In the genomic region with DNA sequence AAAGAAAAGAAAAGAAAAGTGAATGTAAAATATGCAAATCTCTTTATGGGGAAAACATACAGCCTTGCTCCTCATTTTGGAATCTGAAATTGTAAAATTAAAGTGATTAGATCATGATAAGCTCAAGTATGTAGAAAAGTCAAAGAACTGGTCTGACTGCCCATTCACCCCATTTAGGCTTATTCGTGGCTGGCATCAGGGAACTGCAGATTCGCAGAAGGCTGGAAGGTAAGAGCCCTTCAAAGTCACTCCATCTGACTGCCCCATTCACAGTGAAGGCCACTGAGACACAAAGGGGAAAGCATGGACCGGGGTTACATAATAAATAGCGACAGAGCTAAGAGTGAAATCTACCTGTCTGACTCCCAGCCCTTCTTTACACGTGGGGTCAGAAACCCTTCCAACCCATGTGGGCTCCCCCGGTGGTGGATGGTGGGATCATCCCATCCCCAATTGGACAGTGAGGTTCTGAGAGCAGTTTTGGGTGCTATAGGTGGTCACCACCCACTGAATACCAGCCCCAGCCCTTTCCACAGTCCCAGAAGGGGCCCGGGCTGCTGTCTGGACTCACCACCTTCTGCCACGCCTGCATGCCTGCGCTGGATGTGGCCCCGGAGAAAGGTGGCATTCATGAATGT, we compare ENCODE assay signal across 9 cellular contexts. TPM values are rescaled to one million over a fixed set of nuclear protein-coding genes. Genes with fewer than 3 reads are reported as not detected.
DNase-seq lines count a peak whose midpoint lies in the region; ATAC-seq and TF ChIP-seq lines count a peak whose summit lies in the region.
"Had no signal": no experiment of that assay in that cellular context is flagged by ENCODE, and none has a peak within 500 bp of the region (broad histone marks: within the 10 kb centered on the region; RNA-seq: fewer than 3 reads in every experiment).

No MANE protein-coding gene starts in this region.

- peaks cover 21% of the 10 kb centered on the region for H3K36me3 ChIP-seq in brain microvascular endothelial cell (replicated peaks)
- no peaks in the 10 kb centered on the region for H3K36me3 ChIP-seq in ovary

- TF ChIP-seq EP300 in ovary (IDR thresholded peaks at IDR 0.05): no peak

- DNase-seq in NCI-H146 (lab: John Stamatoyannopoulos, UW) (peak; percentile 4), NCI-H146 treated with DMSO at 0.1 percent for 48 hours (lab: John Stamatoyannopoulos, UW; ENCODE audit: unreplicated experiment) (no peak), brain microvascular endothelial cell (no peak), retinal pigment epithelial cell (ENCODE audit: low read depth) (no peak), ovary (no peak), GM03348 (ENCODE audit: low spot score) (no peak), AML-193 (lab: John Stamatoyannopoulos, UW) (no peak)
- DNase-seq: kidney glomerular epithelial cell had no signal

- H3K9me3 ChIP-seq in ovary: no peaks in the 10 kb centered on the region

- no peaks in the 10 kb centered on the region for H3K27me3 ChIP-seq in brain microvascular endothelial cell (replicated peaks)
- H3K27me3 ChIP-seq in ovary: no peaks in the 10 kb centered on the region

- H3K27ac ChIP-seq in brain microvascular endothelial cell (no peak overlapping the region), ovary (no peak overlapping the region)

- peak; percentile 68 for ATAC-seq in HG03175 (IDR thresholded peaks at IDR 0.05; ENCODE audit: unreplicated experiment)

- intact Hi-C loops in ovary (cut with DNase I): no loop called here

- 85 to 87% (median 87%) methylated on average over 10 of the region's 10 CpGs for WGBS in ovary, 3 donors

- TF ChIP-seq CTCF in brain microvascular endothelial cell (IDR thresholded peaks at IDR 0.05; ENCODE audit: low read depth, low read length, missing control alignments): peak; percentile 72
- TF ChIP-seq CTCF in retinal pigment epithelial cell (conservative IDR thresholded peaks at IDR 0.05; ENCODE audit: low read depth, low read length): peak; percentile 57
- no peak for TF ChIP-seq CTCF in ovary (IDR thresholded peaks at IDR 0.05)

- H3K4me1 ChIP-seq in ovary (ENCODE audit: insufficient read depth): no peaks in the 10 kb centered on the region

- H3K4me3 ChIP-seq in brain microvascular endothelial cell (ENCODE audit: low read depth, low read length): no peak overlapping the region
- no peak overlapping the region for H3K4me3 ChIP-seq in retinal pigment epithelial cell (ENCODE audit: low read length)
- no peak overlapping the region for H3K4me3 ChIP-seq in ovary

- in situ Hi-C loops in brain microvascular endothelial cell (cut with HindIII; ENCODE audit: low pct_ligation_motif_present, low sequenced_read_pairs): no loop called here

- TF ChIP-seq POLR2A in ovary (IDR thresholded peaks at IDR 0.05): no peak

RNA-seq across cellular contexts. Expression of gene DZIP1L, which starts 18.1 kb away (rescaled TPM):
- total RNA-seq in ovary: 10 to 100 TPM; 17.2 to 29.0 (median 22.2) TPM
- 1 to 10 TPM; 4.9 to 8.5 TPM for polyA plus RNA-seq in ovary

RNA-seq across cellular contexts. Expression of gene A4GNT, which starts 34.9 kb away (rescaled TPM):
- not detected for total RNA-seq in ovary
- polyA plus RNA-seq in ovary: not detected

Comparison
In these comparisons a context has a peak if more than half of its experiments do, and no peak if none do; other contexts are left out.
1. CTCF ChIP-seq: peak in brain microvascular endothelial cell (single experiment) and retinal pigment epithelial cell (single experiment); none in ovary (0 of 3).